ENCODE assay signal across 23 cellular contexts in genomic region chr18:36322408-36322728, GRCh38. TPM values are rescaled to one million over a fixed set of nuclear protein-coding genes. Genes with fewer than 3 reads are reported as not detected.
"Had no signal": no experiment of that assay in that cellular context is flagged by ENCODE, and none has a peak within 500 bp of the region (broad histone marks: within the 10 kb centered on the region; RNA-seq: fewer than 3 reads in every experiment).

No MANE protein-coding gene starts in this region.

- H3K4me1 ChIP-seq: breast epithelium, gastroesophageal sphincter, pancreas, psoas muscle, tibial nerve had no signal

- H3K27ac ChIP-seq: breast epithelium, gastroesophageal sphincter, pancreas, psoas muscle, tibial nerve had no signal

- FAIRE-seq: colon, pancreas, urothelium cell line had no signal

- H3K27me3 ChIP-seq: breast epithelium, gastroesophageal sphincter, pancreas, tibial nerve had no signal

- ATAC-seq: activated CD8-positive, alpha-beta T cell treated with anti-CD3 and anti-CD28 coated beads for 36 hours; activated naive CD8-positive, alpha-beta T cell treated with anti-CD3 and anti-CD28 coated beads, Interleukin-2, amount 50 U/mL, for 24 hours; activated T-cell treated with anti-CD3 and anti-CD28 coated beads, Interleukin-2, amount 50 U/mL, for 4 hours; activated T-helper 17 cell treated with anti-CD3 and anti-CD28 coated beads, Interleukin-2, amount 50 U/mL, for 72 hours; gastroesophageal sphincter; left lobe of liver; naive thymus-derived CD4-positive, alpha-beta T cell; pancreas had no signal

- H3K36me3 ChIP-seq: breast epithelium, gastroesophageal sphincter, pancreas, tibial nerve had no signal

- DNase-seq: activated CD4-positive, alpha-beta T cell treated with anti-CD3 and anti-CD28 coated beads for 1 hour; activated CD4-positive, alpha-beta T cell treated with anti-CD3 and anti-CD28 coated beads, Interleukin-2, amount 50 U/mL, for 1 hour; activated CD8-positive, alpha-beta T cell treated with anti-CD3 and anti-CD28 coated beads for 36 hours; activated gamma-delta T cell treated with Interleukin-2 at 50 U/mL for 16 hours; activated naive CD8-positive, alpha-beta T cell treated with anti-CD3 and anti-CD28 coated beads, Interleukin-2, amount 50 U/mL, for 24 hours; activated T-cell treated with anti-CD3 and anti-CD28 coated beads, Interleukin-2, amount 50 U/mL, for 4 hours; amygdala; effector CD8-positive, alpha-beta T cell; hypothalamus; immature natural killer cell; naive thymus-derived CD4-positive, alpha-beta T cell; nucleus accumbens; pancreas; psoas muscle; stimulated activated naive CD4-positive, alpha-beta T cell treated with Interleukin-2 at 50 U/mL for 16 hours; T-helper 2 cell had no signal

- H3K9me3 ChIP-seq: pancreas had no signal

- H3K4me3 ChIP-seq: breast epithelium, gastroesophageal sphincter, pancreas, psoas muscle, tibial nerve had no signal

RNA-seq across cellular contexts. Expression of gene FHOD3, which starts 24.9 kb away (rescaled TPM):
- total RNA-seq: activated CD8-positive, alpha-beta T cell treated with anti-CD3 and anti-CD28 coated beads for 36 hours; activated T-helper 17 cell treated with anti-CD3 and anti-CD28 coated beads, Interleukin-2, amount 50 U/mL, for 72 hours; naive thymus-derived CD4-positive, alpha-beta T cell had no signal
- polyA plus RNA-seq: immature natural killer cell; naive thymus-derived CD4-positive, alpha-beta T cell had no signal
